8 cellular contexts compared by ENCODE assay signal in genomic region chr6:167555836-167556235, GRCh38.
"Had no signal": no experiment of that assay in that cellular context is flagged by ENCODE, and none has a peak within 500 bp of the region (broad histone marks: within the 10 kb centered on the region; RNA-seq: fewer than 3 reads in every experiment).

No MANE protein-coding gene starts in this region.

- H3K27ac ChIP-seq: HL-60, KMS-11 had no signal

- H3K27me3 Mint-ChIP-seq: IgD-negative memory B cell had no signal

- H3K27ac Mint-ChIP-seq: IgD-negative memory B cell had no signal

- ATAC-seq: HepG2, K562 had no signal

- DNase-seq: IMR-90, KBM-7, KG1 had no signal

- H3K4me3 Mint-ChIP-seq: IgD-negative memory B cell had no signal

- H3K4me1 Mint-ChIP-seq: IgD-negative memory B cell had no signal

- H3K4me3 ChIP-seq: K562 had no signal
